In genomic region chr7:13476881-13477444, GRCh38 we compare ENCODE assay signal across 19 cellular contexts.
DNase-seq lines count a peak whose midpoint lies in the region; ATAC-seq and TF ChIP-seq lines count a peak whose summit lies in the region.
"Had no signal": no experiment of that assay in that cellular context is flagged by ENCODE, and none has a peak within 500 bp of the region (broad histone marks: within the 10 kb centered on the region; RNA-seq: fewer than 3 reads in every experiment).

No MANE protein-coding gene starts in this region.

- TF ChIP-seq CTCF in MM.1S (IDR thresholded peaks at IDR 0.05; ENCODE audit: low read length) (no peak), cardiac fibroblast (IDR thresholded peaks at IDR 0.05; ENCODE audit: low read depth, low read length) (peak; percentile 14)

- H2AFZ ChIP-seq in MM.1S (ENCODE audit: low read length): no peak overlapping the region

- no peak overlapping the region for H3K23ac ChIP-seq in mesendoderm (ENCODE audit: low read length)

- H3K4me3 ChIP-seq in MM.1S (ENCODE audit: low read length) (no peak overlapping the region), cardiac fibroblast (replicated peaks in 1 of 2; ENCODE audit: low read depth in 2 of 2, low read length in 2 of 2) (no peak overlapping the region), mesendoderm (ENCODE audit: low read length) (no peak overlapping the region)
- H3K4me3 ChIP-seq: A549, esophagus muscularis mucosa, lower lobe of right lung, Peyer's patch had no signal

- H3K4me2 ChIP-seq in MM.1S (ENCODE audit: low read depth, low read length) (no peak overlapping the region), mesendoderm (ENCODE audit: low read length) (no peak overlapping the region)
- H3K4me2 ChIP-seq: A549 had no signal

- no peak overlapping the region for H2AK5ac ChIP-seq in mesendoderm (ENCODE audit: low read length)

- H3K36me3 ChIP-seq in MM.1S (replicated peaks; ENCODE audit: insufficient read depth, low read length): no peaks in the 10 kb centered on the region
- H3K36me3 ChIP-seq in mesendoderm (ENCODE audit: control insufficient read depth, insufficient read depth, low read length): no peaks in the 10 kb centered on the region
- H3K36me3 ChIP-seq: esophagus muscularis mucosa, lower lobe of right lung, Peyer's patch had no signal

- no peaks in the 10 kb centered on the region for H3K27me3 ChIP-seq in MM.1S (replicated peaks; ENCODE audit: insufficient read depth, low read length)
- H3K27me3 ChIP-seq in mesendoderm (ENCODE audit: insufficient read depth, low read length, poor library complexity): no peaks in the 10 kb centered on the region
- H3K27me3 ChIP-seq: esophagus muscularis mucosa, Peyer's patch had no signal

- no peak overlapping the region for H4K5ac ChIP-seq in mesendoderm (ENCODE audit: low read length)

- no peaks in the 10 kb centered on the region for H3K9me2 ChIP-seq in MM.1S (replicated peaks; ENCODE audit: insufficient read depth, low read length)

- no peaks in the 10 kb centered on the region for H3K79me1 ChIP-seq in mesendoderm (ENCODE audit: low read length)

- H2BK5ac ChIP-seq in mesendoderm (ENCODE audit: low read length): no peak overlapping the region

- H3K79me2 ChIP-seq in MM.1S (ENCODE audit: low read length) (no peaks in the 10 kb centered on the region), mesendoderm (ENCODE audit: control insufficient read depth, insufficient read depth, low read length) (no peaks in the 10 kb centered on the region)

- WGBS in mesendoderm (ENCODE audit: extremely low coverage, insufficient coverage, low lambda C conversion rate): no CpG with 5 or more reads among the region's 2 CpGs

- no peak overlapping the region for H4K8ac ChIP-seq in mesendoderm (ENCODE audit: low read depth, low read length)

- no peak overlapping the region for H3K18ac ChIP-seq in mesendoderm (ENCODE audit: low read length)

- no peak for ATAC-seq in Right ventricle myocardium inferior
- ATAC-seq: A549, lower lobe of right lung, right cardiac atrium had no signal

- H3K27ac ChIP-seq in MM.1S (ENCODE audit: low read length) (no peak overlapping the region), mesendoderm (ENCODE audit: low read depth, low read length) (no peak overlapping the region)
- H3K27ac ChIP-seq: A549, esophagus muscularis mucosa, lower lobe of right lung, Peyer's patch had no signal

- no peak overlapping the region for H2BK15ac ChIP-seq in mesendoderm (replicated peaks; ENCODE audit: low read depth)

- no peaks in the 10 kb centered on the region for H3F3A ChIP-seq in MM.1S (ENCODE audit: insufficient read depth, low read length)

- no peaks in the 10 kb centered on the region for H4K20me1 ChIP-seq in MM.1S (ENCODE audit: insufficient read depth, low read length)

- H3K4me1 ChIP-seq in MM.1S (ENCODE audit: low read length) (no peaks in the 10 kb centered on the region), mesendoderm (ENCODE audit: control insufficient read depth, low read depth, low read length) (no peaks in the 10 kb centered on the region)
- H3K4me1 ChIP-seq: A549, esophagus muscularis mucosa, lower lobe of right lung, Peyer's patch had no signal

- H3K9ac ChIP-seq in MM.1S (ENCODE audit: low read length) (no peak overlapping the region), mesendoderm (ENCODE audit: low read length) (no peak overlapping the region)

- DNase-seq in NCI-H146 (lab: John Stamatoyannopoulos, UW): peak; percentile 10
- no peak for DNase-seq in NCI-H146 treated with DMSO at 0.1 percent for 48 hours (lab: John Stamatoyannopoulos, UW; ENCODE audit: unreplicated experiment)
- DNase-seq in MM.1S: peak; percentile 23
- peak in 1 of 2 donors; percentile 14 for DNase-seq in cardiac fibroblast (ENCODE audit: low read depth in 2 of 2)
- peak; percentile 10 for DNase-seq in mesendoderm
- no peak for DNase-seq in activated T-cell treated with anti-CD3 and anti-CD28 coated beads, Interleukin-2, amount 50 U/mL, for 1 hour
- DNase-seq in occipital lobe (lab: John Stamatoyannopoulos, UW): no peak
- DNase-seq in Right ventricle myocardium inferior (ENCODE audit: missing footprints): no peak
- DNase-seq: activated CD4-positive, alpha-beta T cell treated with anti-CD3 and anti-CD28 coated beads for 48 hours; activated gamma-delta T cell; CD4-positive, CD25-positive, alpha-beta regulatory T cell; DMS79 treated with DMSO at 0.1 percent for 48 hours; lower lobe of right lung; NCI-H1436; NCI-H82; Peyer's patch; right cardiac atrium had no signal

- H3K4ac ChIP-seq in mesendoderm (ENCODE audit: low read depth, low read length): no peak overlapping the region

- H3K9me3 ChIP-seq in MM.1S (replicated peaks; ENCODE audit: insufficient read depth, low read length): no peaks in the 10 kb centered on the region
- H3K9me3 ChIP-seq: A549, esophagus muscularis mucosa, lower lobe of right lung, Peyer's patch had no signal

- intact Hi-C loops in Right ventricle myocardium inferior (cut with DNase I): no loop called here

- H2BK120ac ChIP-seq in mesendoderm (ENCODE audit: low read depth, low read length): no peak overlapping the region

- no peak overlapping the region for H3K56ac ChIP-seq in mesendoderm (ENCODE audit: low read length)

Comparison
In these comparisons a context has a peak if more than half of its experiments do, and no peak if none do; other contexts are left out.
1. DNase-seq: peak in NCI-H146 (single experiment), MM.1S (single experiment) and mesendoderm (single experiment); none in NCI-H146 treated with DMSO at 0.1 percent for 48 hours (single experiment), activated T-cell treated with anti-CD3 and anti-CD28 coated beads, Interleukin-2, amount 50 U/mL, for 1 hour (single experiment), occipital lobe (single experiment) and Right ventricle myocardium inferior (single experiment).